Comparison of ENCODE assay signal across 8 cellular contexts in the genomic region with DNA sequence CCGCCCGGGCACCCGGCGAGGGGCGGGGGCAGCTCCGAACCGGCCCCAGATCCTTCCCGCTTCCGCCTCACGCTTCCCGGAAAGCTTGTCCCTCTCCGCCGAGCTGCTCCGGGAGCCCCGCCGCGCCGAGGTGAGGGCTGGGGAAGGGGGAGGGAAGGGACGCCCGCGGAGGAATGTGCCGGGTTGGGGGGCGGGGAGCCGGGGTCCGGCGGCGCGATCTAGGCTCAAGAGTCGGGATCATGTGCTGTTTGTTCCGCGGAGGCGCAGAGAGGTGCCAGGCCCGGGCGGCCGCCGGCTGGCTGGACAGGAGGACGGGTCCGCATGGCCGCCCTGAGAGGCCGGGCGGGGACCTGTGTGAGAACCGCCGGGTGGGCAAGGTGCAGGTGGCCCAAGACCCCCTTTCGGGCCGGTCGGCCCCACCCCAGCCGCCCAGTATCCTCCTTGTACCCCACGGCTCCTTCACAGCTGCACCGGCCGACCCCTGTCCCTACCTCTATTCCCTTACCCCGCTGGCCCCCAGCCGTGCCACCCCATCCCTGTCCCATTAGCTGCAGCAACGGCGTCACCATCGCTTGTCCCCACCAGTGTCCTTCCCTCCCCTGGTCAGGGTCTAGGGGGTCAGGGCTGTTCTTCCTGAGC. TPM values are rescaled to one million over a fixed set of nuclear protein-coding genes. Genes with fewer than 3 reads are reported as not detected.
A peak's percentile ranks its signal among the peaks of the same experiment; 100 is the strongest.
DNase-seq lines count a peak whose midpoint lies in the region; ATAC-seq and TF ChIP-seq lines count a peak whose summit lies in the region.

No MANE protein-coding gene starts in this region.

- H3K4me1 Mint-ChIP-seq in activated T-helper 1 cell treated with anti-CD3 and anti-CD28 coated beads, Interleukin-12 subunit alpha, Interleukin-12 subunit beta, Interleukin-2, Interleukin-4 antibody, amounts not matched to agents 30 ng/mL and 10 ng/mL and 1 ng/mL, durations not matched to agents 14 hours and 24 hours and 36 hours (ENCODE audit: low read depth), result peaks cover 19% of the 10 kb centered on the region

- TF ChIP-seq CTCF in heart right ventricle (IDR thresholded peaks at IDR 0.05) (no peak), prostate gland (IDR thresholded peaks at IDR 0.05) (no peak)

- peak overlapping the region; percentile 90 for H3K27ac Mint-ChIP-seq in activated T-helper 1 cell treated with anti-CD3 and anti-CD28 coated beads, Interleukin-12 subunit alpha, Interleukin-12 subunit beta, Interleukin-2, Interleukin-4 antibody, amounts not matched to agents 30 ng/mL and 10 ng/mL and 1 ng/mL, durations not matched to agents 14 hours and 24 hours and 36 hours

- no peak for TF ChIP-seq POLR2A in prostate gland (IDR thresholded peaks at IDR 0.05)

- H3K36me3 ChIP-seq in heart right ventricle, result peaks cover 0 to 25% (median 22%) of the 10 kb centered on the region in 9 donors
- H3K36me3 ChIP-seq in prostate gland, result peaks cover 6 to 15% of the 10 kb centered on the region in 2 donors

- WGBS in heart right ventricle, 2 donors, result 0% methylated on average over 45 to 55 of the region's 55 CpGs
- under 1% methylated on average over 55 of the region's 55 CpGs for WGBS in prostate gland

- peak overlapping the region; percentile 87 to 97 (median 94) for H3K27ac ChIP-seq in heart right ventricle
- H3K27ac ChIP-seq in prostate gland, result peak overlapping the region; percentile 93 to 94

- H3K27me3 Mint-ChIP-seq in activated T-helper 1 cell treated with anti-CD3 and anti-CD28 coated beads, Interleukin-12 subunit alpha, Interleukin-12 subunit beta, Interleukin-2, Interleukin-4 antibody, amounts not matched to agents 30 ng/mL and 10 ng/mL and 1 ng/mL, durations not matched to agents 14 hours and 24 hours and 36 hours (ENCODE audit: insufficient read depth), result peaks cover 8% of the 10 kb centered on the region

- H3K4me1 ChIP-seq in heart right ventricle, result peaks cover 18 to 44% (median 30%) of the 10 kb centered on the region in 9 donors
- H3K4me1 ChIP-seq in prostate gland (replicated peaks), result peaks cover 8% of the 10 kb centered on the region

- H3K4me3 ChIP-seq in heart right ventricle, result peak overlapping the region; percentile 67 to 100 (median 95)
- H3K4me3 ChIP-seq in prostate gland, result peak overlapping the region; percentile 92 to 98

- H3K27me3 ChIP-seq in heart right ventricle (no peaks in the 10 kb centered on the region), prostate gland (replicated peaks; ENCODE audit: insufficient read depth) (no peaks in the 10 kb centered on the region)

- ATAC-seq in HG03342 (IDR thresholded peaks at IDR 0.05; ENCODE audit: unreplicated experiment) (peak; percentile 16), heart right ventricle (peak in 7 of 8 donors; percentile 0 to 7 (median 1))

- H3K9me3 ChIP-seq in heart right ventricle, result no peaks in the 10 kb centered on the region
- no peaks in the 10 kb centered on the region for H3K9me3 ChIP-seq in prostate gland

- intact Hi-C loops in activated T-helper 1 cell treated with anti-CD3 and anti-CD28 coated beads, Interleukin-12 subunit alpha, Interleukin-12 subunit beta, Interleukin-2, Interleukin-4 antibody, amounts not matched to agents 30 ng/mL and 10 ng/mL and 1 ng/mL, durations not matched to agents 14 hours and 24 hours and 36 hours (cut with micrococcal nuclease), result loop anchor here (5.0 kb wide), 1 partner anchor 284 kb away; a partner anchor contains a TSS
- intact Hi-C loops in heart right ventricle (cut with DNase I), result loop anchor here in 1 of 10 donors (5.0 kb wide), 1 partner anchor 51 kb away; a partner anchor contains a TSS
- intact Hi-C loops in prostate gland (cut with DNase I), result no loop called here

- peak overlapping the region; percentile 90 for H3K4me3 Mint-ChIP-seq in activated T-helper 1 cell treated with anti-CD3 and anti-CD28 coated beads, Interleukin-12 subunit alpha, Interleukin-12 subunit beta, Interleukin-2, Interleukin-4 antibody, amounts not matched to agents 30 ng/mL and 10 ng/mL and 1 ng/mL, durations not matched to agents 14 hours and 24 hours and 36 hours

- H3K9me3 Mint-ChIP-seq in activated T-helper 1 cell treated with anti-CD3 and anti-CD28 coated beads, Interleukin-12 subunit alpha, Interleukin-12 subunit beta, Interleukin-2, Interleukin-4 antibody, amounts not matched to agents 30 ng/mL and 10 ng/mL and 1 ng/mL, durations not matched to agents 14 hours and 24 hours and 36 hours, result no peaks in the 10 kb centered on the region

- H3K36me3 Mint-ChIP-seq in activated T-helper 1 cell treated with anti-CD3 and anti-CD28 coated beads, Interleukin-12 subunit alpha, Interleukin-12 subunit beta, Interleukin-2, Interleukin-4 antibody, amounts not matched to agents 30 ng/mL and 10 ng/mL and 1 ng/mL, durations not matched to agents 14 hours and 24 hours and 36 hours (ENCODE audit: low read depth), result peaks cover 17% of the 10 kb centered on the region

- peak; percentile 60 for DNase-seq in NCI-H2227 (lab: John Stamatoyannopoulos, UW; ENCODE audit: unreplicated experiment)
- DNase-seq in NCI-H2227 treated with DMSO at 0.1 percent for 48 hours (lab: John Stamatoyannopoulos, UW), result no peak
- DNase-seq in activated T-helper 1 cell treated with anti-CD3 and anti-CD28 coated beads, Interleukin-12 subunit alpha, Interleukin-12 subunit beta, Interleukin-2, Interleukin-4 antibody, amounts not matched to agents 30 ng/mL and 10 ng/mL and 1 ng/mL, durations not matched to agents 14 hours and 24 hours and 36 hours (ENCODE audit: low spot score), result no peak
- DNase-seq in heart right ventricle, result peak; percentile 33 to 57
- no peak for DNase-seq in prostate gland (ENCODE audit: low spot score)
- no peak for DNase-seq in NCI-H526 treated with DMSO at 0.1 percent for 48 hours (lab: John Stamatoyannopoulos, UW)
- DNase-seq in cortex of kidney (lab: John Stamatoyannopoulos, UW), result no peak

RNA-seq across cellular contexts. Expression of a gene that starts 0.4 kb away (rescaled TPM):
- 68.4 and 71.3 TPM in 2 replicates for total RNA-seq in activated T-helper 1 cell treated with anti-CD3 and anti-CD28 coated beads, Interleukin-12 subunit alpha, Interleukin-12 subunit beta, Interleukin-2, Interleukin-4 antibody, amounts not matched to agents 30 ng/mL and 10 ng/mL and 1 ng/mL, durations not matched to agents 14 hours and 24 hours and 36 hours
- total RNA-seq in heart right ventricle, result 100 to 1,000 TPM; 565 to 826 (median 598) TPM
- 100 to 1,000 TPM; 141 to 158 TPM for polyA plus RNA-seq in heart right ventricle
- total RNA-seq in prostate gland, result 10 to 100 TPM; 59.5 to 88.9 TPM

RNA-seq across cellular contexts. Expression of a gene that starts 0.8 kb away (rescaled TPM):
- 0.34 and 0.37 TPM in 2 replicates for total RNA-seq in activated T-helper 1 cell treated with anti-CD3 and anti-CD28 coated beads, Interleukin-12 subunit alpha, Interleukin-12 subunit beta, Interleukin-2, Interleukin-4 antibody, amounts not matched to agents 30 ng/mL and 10 ng/mL and 1 ng/mL, durations not matched to agents 14 hours and 24 hours and 36 hours
- total RNA-seq in heart right ventricle (1 to 10 TPM; 1.8 to 2.9 (median 2.2) TPM), prostate gland (1 to 10 TPM; 2.5 to 8.4 TPM)
- polyA plus RNA-seq in heart right ventricle, result 1 to 10 TPM in 1 of 2 donors, under 1 TPM in 1; 0.83 to 7.8 TPM

RNA-seq across cellular contexts. Expression of a gene that starts 10.7 kb away (rescaled TPM):
- total RNA-seq in activated T-helper 1 cell treated with anti-CD3 and anti-CD28 coated beads, Interleukin-12 subunit alpha, Interleukin-12 subunit beta, Interleukin-2, Interleukin-4 antibody, amounts not matched to agents 30 ng/mL and 10 ng/mL and 1 ng/mL, durations not matched to agents 14 hours and 24 hours and 36 hours, result 98.5 and 103 TPM in 2 replicates
- total RNA-seq in heart right ventricle, result 10 to 100 TPM; 26.0 to 42.0 (median 33.7) TPM
- polyA plus RNA-seq in heart right ventricle, result 10 to 100 TPM; 43.1 to 74.3 TPM
- total RNA-seq in prostate gland, result 10 to 100 TPM; 13.6 to 40.2 TPM

RNA-seq across cellular contexts. Expression of a gene that starts 30.5 kb away (rescaled TPM):
- total RNA-seq in activated T-helper 1 cell treated with anti-CD3 and anti-CD28 coated beads, Interleukin-12 subunit alpha, Interleukin-12 subunit beta, Interleukin-2, Interleukin-4 antibody, amounts not matched to agents 30 ng/mL and 10 ng/mL and 1 ng/mL, durations not matched to agents 14 hours and 24 hours and 36 hours, result 66.5 and 69.5 TPM in 2 replicates
- total RNA-seq in heart right ventricle (100 to 1,000 TPM in 9 of 10 donors, 10 to 100 TPM in 1; 95.5 to 189 (median 135) TPM), prostate gland (10 to 100 TPM; 54.2 to 72.0 TPM)
- polyA plus RNA-seq in heart right ventricle, result 100 to 1,000 TPM; 134 to 157 TPM

RNA-seq across cellular contexts. Expression of a gene that starts 37.1 kb away (rescaled TPM):
- 0.20 and 0.23 TPM in 2 replicates for total RNA-seq in activated T-helper 1 cell treated with anti-CD3 and anti-CD28 coated beads, Interleukin-12 subunit alpha, Interleukin-12 subunit beta, Interleukin-2, Interleukin-4 antibody, amounts not matched to agents 30 ng/mL and 10 ng/mL and 1 ng/mL, durations not matched to agents 14 hours and 24 hours and 36 hours
- total RNA-seq in heart right ventricle (under 1 TPM in 3 of 10 donors, not detected in 7; 0.11 to 0.14 (median 0.12) TPM), prostate gland (1 to 10 TPM; 1.6 to 1.7 TPM)
- polyA plus RNA-seq in heart right ventricle, result not detected

Comparison
In these comparisons a context has a peak if more than half of its experiments do, and no peak if none do; other contexts are left out.
1. DNase-seq: peak in NCI-H2227 (single experiment) and heart right ventricle (2 of 2); none in NCI-H2227 treated with DMSO at 0.1 percent for 48 hours (single experiment), activated T-helper 1 cell treated with anti-CD3 and anti-CD28 coated beads, Interleukin-12 subunit alpha, Interleukin-12 subunit beta, Interleukin-2, Interleukin-4 antibody, amounts not matched to agents 30 ng/mL and 10 ng/mL and 1 ng/mL, durations not matched to agents 14 hours and 24 hours and 36 hours (single experiment), prostate gland (single experiment), NCI-H526 treated with DMSO at 0.1 percent for 48 hours (single experiment) and cortex of kidney (single experiment).